Comparison of ENCODE assay signal across 8 cellular contexts in genomic region chr3:49553690-49554634, GRCh38. TPM values are rescaled to one million over a fixed set of nuclear protein-coding genes. Genes with fewer than 3 reads are reported as not detected.
A peak's percentile ranks its signal among the peaks of the same experiment; 100 is the strongest.
DNase-seq lines count a peak whose midpoint lies in the region; ATAC-seq and TF ChIP-seq lines count a peak whose summit lies in the region.

A gene with protein sequence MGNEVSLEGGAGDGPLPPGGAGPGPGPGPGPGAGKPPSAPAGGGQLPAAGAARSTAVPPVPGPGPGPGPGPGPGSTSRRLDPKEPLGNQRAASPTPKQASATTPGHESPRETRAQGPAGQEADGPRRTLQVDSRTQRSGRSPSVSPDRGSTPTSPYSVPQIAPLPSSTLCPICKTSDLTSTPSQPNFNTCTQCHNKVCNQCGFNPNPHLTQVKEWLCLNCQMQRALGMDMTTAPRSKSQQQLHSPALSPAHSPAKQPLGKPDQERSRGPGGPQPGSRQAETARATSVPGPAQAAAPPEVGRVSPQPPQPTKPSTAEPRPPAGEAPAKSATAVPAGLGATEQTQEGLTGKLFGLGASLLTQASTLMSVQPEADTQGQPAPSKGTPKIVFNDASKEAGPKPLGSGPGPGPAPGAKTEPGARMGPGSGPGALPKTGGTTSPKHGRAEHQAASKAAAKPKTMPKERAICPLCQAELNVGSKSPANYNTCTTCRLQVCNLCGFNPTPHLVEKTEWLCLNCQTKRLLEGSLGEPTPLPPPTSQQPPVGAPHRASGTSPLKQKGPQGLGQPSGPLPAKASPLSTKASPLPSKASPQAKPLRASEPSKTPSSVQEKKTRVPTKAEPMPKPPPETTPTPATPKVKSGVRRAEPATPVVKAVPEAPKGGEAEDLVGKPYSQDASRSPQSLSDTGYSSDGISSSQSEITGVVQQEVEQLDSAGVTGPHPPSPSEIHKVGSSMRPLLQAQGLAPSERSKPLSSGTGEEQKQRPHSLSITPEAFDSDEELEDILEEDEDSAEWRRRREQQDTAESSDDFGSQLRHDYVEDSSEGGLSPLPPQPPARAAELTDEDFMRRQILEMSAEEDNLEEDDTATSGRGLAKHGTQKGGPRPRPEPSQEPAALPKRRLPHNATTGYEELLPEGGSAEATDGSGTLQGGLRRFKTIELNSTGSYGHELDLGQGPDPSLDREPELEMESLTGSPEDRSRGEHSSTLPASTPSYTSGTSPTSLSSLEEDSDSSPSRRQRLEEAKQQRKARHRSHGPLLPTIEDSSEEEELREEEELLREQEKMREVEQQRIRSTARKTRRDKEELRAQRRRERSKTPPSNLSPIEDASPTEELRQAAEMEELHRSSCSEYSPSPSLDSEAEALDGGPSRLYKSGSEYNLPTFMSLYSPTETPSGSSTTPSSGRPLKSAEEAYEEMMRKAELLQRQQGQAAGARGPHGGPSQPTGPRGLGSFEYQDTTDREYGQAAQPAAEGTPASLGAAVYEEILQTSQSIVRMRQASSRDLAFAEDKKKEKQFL (N-terminal part only) (plus strand): TSS chr3:49554477. CDS start chr3:49554603, 126 bp downstream.

- peaks cover 0 to 50% of the 10 kb centered on the region in 2 donors for H3K27me3 ChIP-seq in left lung

- H3K36me3 ChIP-seq in left lung, result no peaks in the 10 kb centered on the region

- H3K27ac ChIP-seq in left lung, result peak within 1 kb of the TSS in 1 of 2 donors; percentile 48

- peak; percentile 83 for ATAC-seq in HG03460 (IDR thresholded peaks at IDR 0.05; ENCODE audit: unreplicated experiment)
- ATAC-seq in left lung, result peak; percentile 94

- no peak for TF ChIP-seq CTCF in left lung (IDR thresholded peaks at IDR 0.05)

- intact Hi-C loops in left lung (cut with DNase I), result no loop called here

- H3K4me3 ChIP-seq in left lung, result peak within 1 kb of the TSS; percentile 55 to 61

- H3K4me1 ChIP-seq in left lung, result peaks cover 8 to 13% of the 10 kb centered on the region in 2 donors

- H3K9me3 ChIP-seq in left lung, result no peaks in the 10 kb centered on the region

- DNase-seq in Ammon's horn (ENCODE audit: low spot score), result peak; percentile 92
- peak; percentile 96 for DNase-seq in GM19240 (ENCODE audit: insufficient read length, low spot score)
- peak; percentile 85 to 91 for DNase-seq in NCI-H524 (lab: John Stamatoyannopoulos, UW)
- peak; percentile 82 for DNase-seq in activated CD4-positive, alpha-beta T cell treated with anti-CD3 and anti-CD28 coated beads, Interleukin-2, amount 50 U/mL, for 1 hour
- peak; percentile 22 for DNase-seq in cortex of kidney (lab: John Stamatoyannopoulos, UW)
- peak; percentile 88 to 93 for DNase-seq in left lung
- DNase-seq in stimulated activated CD4-positive, alpha-beta T cell treated with anti-CD3 and anti-CD28 coated beads, Interleukin-2, amount 100 ng/mL, for 4 hours (ENCODE audit: low read depth), result peak; percentile 85

RNA-seq across cellular contexts. Expression of the gene that starts here (rescaled TPM):
- total RNA-seq in left lung, result under 1 TPM; 0.26 to 0.44 TPM

Comparison
In these comparisons a context has a peak if more than half of its experiments do, and no peak if none do; other contexts are left out.
1. Peak in DNase-seq, ATAC-seq and H3K4me3 ChIP-seq in left lung; RNA of the gene not detected or under 1 TPM.
2. DNase-seq: peak in every context shown above with its lines; median percentile 96 in GM19240; 92 in Ammon's horn; 90 in left lung; 88 in NCI-H524; 85 in stimulated activated CD4-positive, alpha-beta T cell treated with anti-CD3 and anti-CD28 coated beads, Interleukin-2, amount 100 ng/mL, for 4 hours; 82 in activated CD4-positive, alpha-beta T cell treated with anti-CD3 and anti-CD28 coated beads, Interleukin-2, amount 50 U/mL, for 1 hour; 22 in cortex of kidney.